In genomic region chr13:42794572-42795275, GRCh38 we compare ENCODE assay signal across 27 cellular contexts. TPM values are rescaled to one million over a fixed set of nuclear protein-coding genes. Genes with fewer than 3 reads are reported as not detected.
DNase-seq lines count a peak whose midpoint lies in the region; ATAC-seq and TF ChIP-seq lines count a peak whose summit lies in the region.
"Had no signal": no experiment of that assay in that cellular context is flagged by ENCODE, and none has a peak within 500 bp of the region (broad histone marks: within the 10 kb centered on the region; RNA-seq: fewer than 3 reads in every experiment).

No MANE protein-coding gene starts in this region.

- H3K4me3 ChIP-seq in GM23338 (no peak overlapping the region), foreskin fibroblast (ENCODE audit: low read depth in 1 of 2, low read length in 2 of 2) (no peak overlapping the region)
- H3K4me3 ChIP-seq: SK-N-MC had no signal

- CTCF ChIA-PET in WTC11 (lab: Charles Lee) (no interaction called here), RWPE1 (lab: Yijun Ruan, JAX) (interaction anchor here (0.7 kb wide), 1 partner anchor 146 kb away, joined by 3 read pairs; no protein-coding TSS in a partner anchor)

- H3K27ac ChIP-seq in GM23338 (ENCODE audit: low read depth) = no peak overlapping the region
- no peak overlapping the region for H3K27ac ChIP-seq in RWPE1
- H3K27ac ChIP-seq: SK-N-MC had no signal

- H3K79me2 ChIP-seq in GM23338 (replicated peaks; ENCODE audit: insufficient read depth) = no peaks in the 10 kb centered on the region

- H3K36me3 Mint-ChIP-seq in GM23338 (ENCODE audit: low read depth) = no peaks in the 10 kb centered on the region; the same call in 2 of the 3 replicates
- H3K36me3 Mint-ChIP-seq in WTC11 = peaks cover 6% of the 10 kb centered on the region; the same call in 1 of the 2 replicates

- H3K27ac Mint-ChIP-seq in GM23338 (peak overlapping the region; percentile 35; the same call in 1 of the 2 replicates), WTC11 (peak overlapping the region; percentile 74)
- H3K27ac Mint-ChIP-seq: CD4-positive, CD25-positive, alpha-beta regulatory T cell; H9; HFFc6 had no signal

- H3K9me2 ChIP-seq in GM23338 (ENCODE audit: insufficient read depth) = no peaks in the 10 kb centered on the region

- no peaks in the 10 kb centered on the region for H3K36me3 ChIP-seq in GM23338 (ENCODE audit: insufficient read depth)

- 0 out of 3 replicates have a peak, but pooled peaks cover 3% of the 10 kb centered on the region for H3K9me3 Mint-ChIP-seq in GM23338
- peaks cover 13% of the 10 kb centered on the region for H3K9me3 Mint-ChIP-seq in WTC11
- H3K9me3 Mint-ChIP-seq: H9, HFFc6 had no signal

- H3K4me1 Mint-ChIP-seq in GM23338 (peaks cover 19% of the 10 kb centered on the region), WTC11 (peaks cover 24% of the 10 kb centered on the region)

- no peaks in the 10 kb centered on the region for H4K20me1 ChIP-seq in GM23338 (replicated peaks; ENCODE audit: insufficient read depth)

- peaks cover 7% of the 10 kb centered on the region for H3K27me3 Mint-ChIP-seq in GM23338 (ENCODE audit: insufficient read depth, low read depth, poor library complexity)
- H3K27me3 Mint-ChIP-seq in WTC11 (ENCODE audit: low read depth) = no peaks in the 10 kb centered on the region

- no peak overlapping the region for H3K4me3 Mint-ChIP-seq in GM23338
- no peak overlapping the region for H3K4me3 Mint-ChIP-seq in WTC11
- H3K4me3 Mint-ChIP-seq: CD4-positive, CD25-positive, alpha-beta regulatory T cell; H9; HFFc6 had no signal

- no peaks in the 10 kb centered on the region for H3K27me3 ChIP-seq in GM23338 (ENCODE audit: insufficient read depth)

- H3K4me1 ChIP-seq in GM23338 (ENCODE audit: insufficient read depth) = peaks cover 25% of the 10 kb centered on the region

- no peak for TF ChIP-seq CTCF in GM23338 (conservative IDR thresholded peaks at IDR 0.05; ENCODE audit: low read depth in 2 of 2)
- TF ChIP-seq CTCF in WTC11 (IDR thresholded peaks at IDR 0.05) = no peak
- no peak for TF ChIP-seq CTCF in foreskin fibroblast (IDR thresholded peaks at IDR 0.05; ENCODE audit: low read depth, low read length)
- TF ChIP-seq CTCF in RWPE1 (conservative IDR thresholded peaks at IDR 0.05; ENCODE audit: low read depth) = no peak

- H3F3A ChIP-seq in GM23338 (replicated peaks; ENCODE audit: low read depth) = no peaks in the 10 kb centered on the region

- POLR2A ChIA-PET in WTC11 (lab: Charles Lee) = no interaction called here
- POLR2A ChIA-PET in RWPE1 (lab: Yijun Ruan, JAX; ENCODE audit: low non-redundant PET) = no interaction called here

- ATAC-seq in GM23338 (no peak), WTC11 (peak; percentile 31; the same call in 1 of the 2 replicates), HG03175 (IDR thresholded peaks at IDR 0.05; ENCODE audit: unreplicated experiment) (no peak)
- ATAC-seq: PC-3 had no signal

- no peak for DNase-seq in GM23338 (ENCODE audit: low spot score)
- peak; percentile 31 for DNase-seq in NCI-H146 treated with DMSO at 0.1 percent for 48 hours (lab: John Stamatoyannopoulos, UW; ENCODE audit: unreplicated experiment)
- no peak for DNase-seq in WTC11 (ENCODE audit: low spot score)
- DNase-seq in fibroblast of gingiva (ENCODE audit: low read depth) = peak; percentile 30
- no peak for DNase-seq in NCI-H526 (lab: John Stamatoyannopoulos, UW)
- no peak for DNase-seq in foreskin fibroblast
- no peak for DNase-seq in RWPE1 (ENCODE audit: low spot score)
- DNase-seq: CD4-positive, CD25-positive, alpha-beta regulatory T cell; COR-L47; DMS79; H9; HFFc6; KG1; NCI-H1105; NCI-H1694; NCI-H2081; NCI-H345; NCI-H524; PC-3; RPMI8226; SHP77 treated with DMSO at 0.1 percent for 48 hours; SW 1271 had no signal

- no peak overlapping the region; the same call in none of the 2 replicates for H3K4me2 ChIP-seq in GM23338

- peak overlapping the region; percentile 75; the same call in 1 of the 2 replicates for H2AFZ ChIP-seq in GM23338

TF ChIP-seq in GM23338, 12 proteins besides CTCF, POLR2A, EP300 and RAD21 (continues in another document):
- no peak for TF ChIP-seq ZNF114 (CRISPR knock-in tag; IDR thresholded peaks at IDR 0.05)

TF ChIP-seq in WTC11, 78 proteins besides CTCF, POLR2A, EP300 and RAD21:
- TF ChIP-seq RORB (CRISPR knock-in tag; IDR thresholded peaks at IDR 0.05) = no peak
- TF ChIP-seq NR2C2 (CRISPR knock-in tag; IDR thresholded peaks at IDR 0.05) = no peak
- no peak for TF ChIP-seq TEAD4 (CRISPR knock-in tag; IDR thresholded peaks at IDR 0.05)
- TF ChIP-seq SOX15 (CRISPR knock-in tag; IDR thresholded peaks at IDR 0.05) = no peak
- no peak for TF ChIP-seq ZNF423 (CRISPR knock-in tag; IDR thresholded peaks at IDR 0.05)
- TF ChIP-seq ESRRA (CRISPR knock-in tag; IDR thresholded peaks at IDR 0.05; ENCODE audit: borderline replicate concordance) = no peak
- TF ChIP-seq JUN (CRISPR knock-in tag; IDR thresholded peaks at IDR 0.05) = no peak

RNA-seq across cellular contexts. Expression of gene FAM216B, which starts 13.3 kb away (rescaled TPM):
- total RNA-seq in GM23338 (2014; rRNA removed; shearing (Covaris generic)) = not detected in 2 replicates
- polyA plus RNA-seq in GM23338 (2016; fragmentation: Nextera tagmentation; extraction: Ambion mirVana) = 0.06 TPM in 1 of 2 replicates, not detected in the other
- not detected in 3 replicates for total RNA-seq in WTC11 (2021)
- total RNA-seq: A673; CD4-positive, CD25-positive, alpha-beta regulatory T cell; H9; HFFc6; HT1080; PC-3 had no signal
- polyA plus RNA-seq: BJ; CD4-positive, CD25-positive, alpha-beta regulatory T cell had no signal

Comparison
In these comparisons a context has a peak if more than half of its experiments do, and no peak if none do; other contexts are left out.
1. DNase-seq: peak in NCI-H146 treated with DMSO at 0.1 percent for 48 hours (single experiment) and fibroblast of gingiva (single experiment); none in GM23338 (single experiment), WTC11 (single experiment), NCI-H526 (0 of 2), foreskin fibroblast (0 of 2) and RWPE1 (single experiment).